In the genomic region with DNA sequence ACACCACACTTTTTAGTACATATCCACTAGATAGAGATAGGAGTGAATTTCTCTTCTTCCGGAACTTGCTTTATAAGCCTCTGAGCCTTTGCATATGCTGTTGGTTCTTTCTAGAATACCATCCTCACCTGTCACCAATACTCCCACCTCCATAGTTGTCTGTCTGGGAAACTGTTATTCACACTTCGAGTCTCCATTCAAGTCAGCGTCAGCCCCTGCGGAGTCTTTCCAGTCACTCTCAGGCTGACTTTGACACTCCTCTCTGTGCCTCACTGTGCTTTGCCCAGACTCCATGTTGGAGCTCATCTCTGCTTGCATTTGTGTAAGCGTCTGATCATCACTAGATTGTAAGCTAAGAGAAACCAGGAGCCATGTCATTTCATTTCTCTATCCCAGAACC, we compare ENCODE assay signal across 37 cellular contexts.
"Had no signal": no experiment of that assay in that cellular context is flagged by ENCODE, and none has a peak within 500 bp of the region (broad histone marks: within the 10 kb centered on the region; RNA-seq: fewer than 3 reads in every experiment).

No MANE protein-coding gene starts in this region.

- H3K4me3 Mint-ChIP-seq: activated naive CD4-positive, alpha-beta T cell treated with anti-CD3 and anti-CD28 coated beads for 36 hours; activated naive CD4-positive, alpha-beta T cell treated with anti-CD3 and anti-CD28 coated beads, Interleukin-2, amount 10 ng/mL, durations not matched to agents 7 days and 5 days; activated naive CD4-positive, alpha-beta T cell treated with anti-CD3 and anti-CD28 coated beads, Interleukin-2, amount 50 U/mL, for 24 hours; activated naive CD8-positive, alpha-beta T cell; activated naive CD8-positive, alpha-beta T cell treated with anti-CD3 and anti-CD28 coated beads for 36 hours; activated naive CD8-positive, alpha-beta T cell treated with anti-CD3 and anti-CD28 coated beads, Interleukin-2, amount 10 ng/mL, durations not matched to agents 7 days and 5 days; activated naive CD8-positive, alpha-beta T cell treated with anti-CD3 and anti-CD28 coated beads, Interleukin-2, amount 50 U/mL, for 24 hours; activated T-cell treated with anti-CD3 and anti-CD28 coated beads, Interleukin-2, amount 50 U/mL, for 24 hours; activated T-cell treated with anti-CD3 and anti-CD28 coated beads, Interleukin-2, amount 50 U/mL, for 4 hours; activated T-cell treated with anti-CD3 and anti-CD28 coated beads, Interleukin-2, amount 50 U/mL, for 72 hours; activated T-helper 1 cell treated with anti-CD3 and anti-CD28 coated beads, Interleukin-12 subunit alpha, Interleukin-12 subunit beta, Interleukin-2, Interleukin-4 antibody, amounts not matched to agents 30 ng/mL and 10 ng/mL and 1 ng/mL, durations not matched to agents 14 hours and 24 hours and 36 hours; activated T-helper 17 cell treated with anti-CD3 and anti-CD28 coated beads, Interleukin-2, amount 50 U/mL, for 72 hours; brain; central memory CD8-positive, alpha-beta T cell had no signal

- H3K4me3 ChIP-seq: adrenal gland, ascending aorta, body of pancreas, breast epithelium, cardiac muscle cell had no signal

- H3K27ac ChIP-seq: adrenal gland, ascending aorta, body of pancreas, brain microvascular endothelial cell, breast epithelium, cardiac muscle cell had no signal

- H3K4me1 ChIP-seq: adrenal gland, ascending aorta, body of pancreas, breast epithelium had no signal

- H3K4me1 Mint-ChIP-seq: central memory CD8-positive, alpha-beta T cell had no signal

- H3K27me3 ChIP-seq: ascending aorta, body of pancreas, brain microvascular endothelial cell, breast epithelium had no signal

- H3K36me3 ChIP-seq: adrenal gland, ascending aorta, brain microvascular endothelial cell, breast epithelium, cardiac muscle cell had no signal

- ATAC-seq: activated naive CD4-positive, alpha-beta T cell treated with anti-CD3 and anti-CD28 coated beads, Interleukin-2, amount 50 U/mL, for 72 hours; activated naive CD8-positive, alpha-beta T cell treated with anti-CD3 and anti-CD28 coated beads, Interleukin-2, amount 50 U/mL, for 24 hours; activated T-cell treated with anti-CD3 and anti-CD28 coated beads, Interleukin-2, amount 50 U/mL, for 4 hours; activated T-cell treated with anti-CD3 and anti-CD28 coated beads, Interleukin-2, amount 50 U/mL, for 72 hours; activated T-helper 17 cell treated with anti-CD3 and anti-CD28 coated beads, Interleukin-2, amount 50 U/mL, for 72 hours; body of pancreas had no signal

- H3K9me3 ChIP-seq: adrenal gland, ascending aorta, body of pancreas, breast epithelium had no signal

- H3K9me3 Mint-ChIP-seq: activated naive CD4-positive, alpha-beta T cell treated with anti-CD3 and anti-CD28 coated beads for 36 hours; activated naive CD4-positive, alpha-beta T cell treated with anti-CD3 and anti-CD28 coated beads, Interleukin-2, amount 10 ng/mL, durations not matched to agents 7 days and 5 days; activated naive CD4-positive, alpha-beta T cell treated with anti-CD3 and anti-CD28 coated beads, Interleukin-2, amount 50 U/mL, for 24 hours; activated naive CD4-positive, alpha-beta T cell treated with anti-CD3 and anti-CD28 coated beads, Interleukin-2, amount 50 U/mL, for 72 hours; activated naive CD8-positive, alpha-beta T cell treated with anti-CD3 and anti-CD28 coated beads for 36 hours; activated naive CD8-positive, alpha-beta T cell treated with anti-CD3 and anti-CD28 coated beads, Interleukin-2, amount 10 ng/mL, durations not matched to agents 7 days and 5 days; activated T-cell treated with anti-CD3 and anti-CD28 coated beads, Interleukin-2, amount 50 U/mL, for 24 hours; activated T-cell treated with anti-CD3 and anti-CD28 coated beads, Interleukin-2, amount 50 U/mL, for 4 hours; activated T-cell treated with anti-CD3 and anti-CD28 coated beads, Interleukin-2, amount 50 U/mL, for 72 hours; activated T-helper 1 cell treated with anti-CD3 and anti-CD28 coated beads, Interleukin-12 subunit alpha, Interleukin-12 subunit beta, Interleukin-2, Interleukin-4 antibody, amounts not matched to agents 30 ng/mL and 10 ng/mL and 1 ng/mL, durations not matched to agents 14 hours and 24 hours and 36 hours; activated T-helper 17 cell treated with anti-CD3 and anti-CD28 coated beads, Interleukin-2, amount 50 U/mL, for 72 hours; brain; central memory CD8-positive, alpha-beta T cell had no signal

- H3K27ac Mint-ChIP-seq: activated naive CD4-positive, alpha-beta T cell treated with anti-CD3 and anti-CD28 coated beads for 36 hours; activated naive CD4-positive, alpha-beta T cell treated with anti-CD3 and anti-CD28 coated beads, Interleukin-2, amount 10 ng/mL, durations not matched to agents 7 days and 5 days; activated naive CD4-positive, alpha-beta T cell treated with anti-CD3 and anti-CD28 coated beads, Interleukin-2, amount 50 U/mL, for 24 hours; activated naive CD4-positive, alpha-beta T cell treated with anti-CD3 and anti-CD28 coated beads, Interleukin-2, amount 50 U/mL, for 72 hours; activated naive CD8-positive, alpha-beta T cell; activated naive CD8-positive, alpha-beta T cell treated with anti-CD3 and anti-CD28 coated beads for 36 hours; activated naive CD8-positive, alpha-beta T cell treated with anti-CD3 and anti-CD28 coated beads, Interleukin-2, amount 10 ng/mL, durations not matched to agents 7 days and 5 days; activated naive CD8-positive, alpha-beta T cell treated with anti-CD3 and anti-CD28 coated beads, Interleukin-2, amount 50 U/mL, for 24 hours; activated T-cell treated with anti-CD3 and anti-CD28 coated beads, Interleukin-2, amount 50 U/mL, for 24 hours; activated T-cell treated with anti-CD3 and anti-CD28 coated beads, Interleukin-2, amount 50 U/mL, for 72 hours; activated T-helper 1 cell treated with anti-CD3 and anti-CD28 coated beads, Interleukin-12 subunit alpha, Interleukin-12 subunit beta, Interleukin-2, Interleukin-4 antibody, amounts not matched to agents 30 ng/mL and 10 ng/mL and 1 ng/mL, durations not matched to agents 14 hours and 24 hours and 36 hours; activated T-helper 17 cell treated with anti-CD3 and anti-CD28 coated beads, Interleukin-2, amount 50 U/mL, for 72 hours; activated T-helper 2 cell treated with anti-CD3 and anti-CD28 coated beads, Interferon-gamma antibody, Interleukin-2, Interleukin-4, amounts not matched to agents 10 μg/mL and 5 μg/mL and 100 μg/mL, durations not matched to agents 14 hours and 24 hours and 36 hours; brain had no signal

- H3K36me3 Mint-ChIP-seq: activated naive CD4-positive, alpha-beta T cell treated with anti-CD3 and anti-CD28 coated beads, Interleukin-2, amount 10 ng/mL, durations not matched to agents 7 days and 5 days; activated naive CD4-positive, alpha-beta T cell treated with anti-CD3 and anti-CD28 coated beads, Interleukin-2, amount 50 U/mL, for 24 hours; activated naive CD4-positive, alpha-beta T cell treated with anti-CD3 and anti-CD28 coated beads, Interleukin-2, amount 50 U/mL, for 72 hours; activated naive CD8-positive, alpha-beta T cell; activated naive CD8-positive, alpha-beta T cell treated with anti-CD3 and anti-CD28 coated beads for 36 hours; activated naive CD8-positive, alpha-beta T cell treated with anti-CD3 and anti-CD28 coated beads, Interleukin-2, amount 10 ng/mL, durations not matched to agents 7 days and 5 days; brain had no signal

- DNase-seq: activated effector memory CD4-positive, alpha-beta T cell treated with anti-CD3 and anti-CD28 coated beads, Interleukin-2, amount 50 U/mL, for 16 hours; activated effector memory CD4-positive, alpha-beta T cell treated with Interleukin-2 at 50 U/mL for 16 hours; activated gamma-delta T cell; activated gamma-delta T cell treated with Interleukin-2 at 50 U/mL for 16 hours; activated naive CD4-positive, alpha-beta T cell; activated naive CD4-positive, alpha-beta T cell treated with anti-CD3 and anti-CD28 coated beads for 36 hours; activated naive CD4-positive, alpha-beta T cell treated with anti-CD3 and anti-CD28 coated beads, Interleukin-2, amount 10 ng/mL, durations not matched to agents 7 days and 5 days; activated naive CD4-positive, alpha-beta T cell treated with anti-CD3 and anti-CD28 coated beads, Interleukin-2, amount 50 U/mL, for 16 hours; activated naive CD4-positive, alpha-beta T cell treated with Interleukin-2 at 50 U/mL for 16 hours; activated naive CD8-positive, alpha-beta T cell treated with anti-CD3 and anti-CD28 coated beads for 36 hours; activated naive CD8-positive, alpha-beta T cell treated with anti-CD3 and anti-CD28 coated beads, Interleukin-2, amount 10 ng/mL, durations not matched to agents 7 days and 5 days; activated naive CD8-positive, alpha-beta T cell treated with anti-CD3 and anti-CD28 coated beads, Interleukin-2, amount 50 U/mL, for 24 hours; activated T-cell treated with anti-CD3 and anti-CD28 coated beads, Interleukin-2, amount 50 U/mL, for 24 hours; activated T-cell treated with anti-CD3 and anti-CD28 coated beads, Interleukin-2, amount 50 U/mL, for 4 hours; activated T-cell treated with anti-CD3 and anti-CD28 coated beads, Interleukin-2, amount 50 U/mL, for 48 hours; activated T-cell treated with anti-CD3 and anti-CD28 coated beads, Interleukin-2, amount 50 U/mL, for 72 hours; adrenal gland; amniotic stem cell; amygdala; anterior cingulate cortex; aorta; body of pancreas; brain microvascular endothelial cell; caudate nucleus; central memory CD4-positive, alpha-beta T cell; cerebellar nuclear complex had no signal
